Comparison of ENCODE assay signal across 1 cellular context in the genomic region with DNA sequence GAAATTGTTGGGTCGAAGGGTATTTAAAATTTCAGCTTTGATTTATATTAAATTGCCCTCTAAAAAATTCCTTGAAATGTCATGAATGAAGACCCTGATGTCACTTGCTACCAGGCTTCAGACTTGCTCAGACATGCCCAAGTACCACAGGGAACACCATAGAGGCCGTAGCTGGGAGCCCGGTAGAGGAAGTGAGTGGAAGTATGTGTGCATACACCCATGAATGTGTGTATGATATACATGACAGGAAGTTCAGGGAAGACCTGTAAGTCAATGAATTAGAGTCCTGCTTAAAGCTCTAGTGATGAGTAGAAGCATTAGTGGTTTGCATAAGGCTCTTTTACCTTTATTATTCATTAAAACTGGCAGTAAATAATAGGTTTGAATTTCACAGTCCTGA.
TF ChIP-seq lines count a peak whose summit lies in the region.

No MANE protein-coding gene starts in this region.

TF ChIP-seq in GM23338, 12 proteins besides CTCF, POLR2A, EP300 and RAD21:
- no peak for TF ChIP-seq ZNF331 (CRISPR knock-in tag; IDR thresholded peaks at IDR 0.05; ENCODE audit: low read depth)
- no peak for TF ChIP-seq POLR2AphosphoS5 (IDR thresholded peaks at IDR 0.05; ENCODE audit: low read depth)
- TF ChIP-seq CREB1 (CRISPR knock-in tag; IDR thresholded peaks at IDR 0.05; ENCODE audit: low read depth): no peak
- TF ChIP-seq STAT1 (IDR thresholded peaks at IDR 0.05; ENCODE audit: unreplicated experiment): no peak
- TF ChIP-seq EZH2 (IDR thresholded peaks at IDR 0.05; ENCODE audit: low read depth, unreplicated experiment): no peak
- no peak for TF ChIP-seq JUNB (IDR thresholded peaks at IDR 0.05; ENCODE audit: unreplicated experiment)
- TF ChIP-seq, protein P1, sequence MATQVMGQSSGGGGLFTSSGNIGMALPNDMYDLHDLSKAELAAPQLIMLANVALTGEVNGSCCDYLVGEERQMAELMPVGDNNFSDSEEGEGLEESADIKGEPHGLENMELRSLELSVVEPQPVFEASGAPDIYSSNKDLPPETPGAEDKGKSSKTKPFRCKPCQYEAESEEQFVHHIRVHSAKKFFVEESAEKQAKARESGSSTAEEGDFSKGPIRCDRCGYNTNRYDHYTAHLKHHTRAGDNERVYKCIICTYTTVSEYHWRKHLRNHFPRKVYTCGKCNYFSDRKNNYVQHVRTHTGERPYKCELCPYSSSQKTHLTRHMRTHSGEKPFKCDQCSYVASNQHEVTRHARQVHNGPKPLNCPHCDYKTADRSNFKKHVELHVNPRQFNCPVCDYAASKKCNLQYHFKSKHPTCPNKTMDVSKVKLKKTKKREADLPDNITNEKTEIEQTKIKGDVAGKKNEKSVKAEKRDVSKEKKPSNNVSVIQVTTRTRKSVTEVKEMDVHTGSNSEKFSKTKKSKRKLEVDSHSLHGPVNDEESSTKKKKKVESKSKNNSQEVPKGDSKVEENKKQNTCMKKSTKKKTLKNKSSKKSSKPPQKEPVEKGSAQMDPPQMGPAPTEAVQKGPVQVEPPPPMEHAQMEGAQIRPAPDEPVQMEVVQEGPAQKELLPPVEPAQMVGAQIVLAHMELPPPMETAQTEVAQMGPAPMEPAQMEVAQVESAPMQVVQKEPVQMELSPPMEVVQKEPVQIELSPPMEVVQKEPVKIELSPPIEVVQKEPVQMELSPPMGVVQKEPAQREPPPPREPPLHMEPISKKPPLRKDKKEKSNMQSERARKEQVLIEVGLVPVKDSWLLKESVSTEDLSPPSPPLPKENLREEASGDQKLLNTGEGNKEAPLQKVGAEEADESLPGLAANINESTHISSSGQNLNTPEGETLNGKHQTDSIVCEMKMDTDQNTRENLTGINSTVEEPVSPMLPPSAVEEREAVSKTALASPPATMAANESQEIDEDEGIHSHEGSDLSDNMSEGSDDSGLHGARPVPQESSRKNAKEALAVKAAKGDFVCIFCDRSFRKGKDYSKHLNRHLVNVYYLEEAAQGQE (IDR thresholded peaks at IDR 0.05; ENCODE audit: unreplicated experiment): no peak
- TF ChIP-seq, protein P2, sequence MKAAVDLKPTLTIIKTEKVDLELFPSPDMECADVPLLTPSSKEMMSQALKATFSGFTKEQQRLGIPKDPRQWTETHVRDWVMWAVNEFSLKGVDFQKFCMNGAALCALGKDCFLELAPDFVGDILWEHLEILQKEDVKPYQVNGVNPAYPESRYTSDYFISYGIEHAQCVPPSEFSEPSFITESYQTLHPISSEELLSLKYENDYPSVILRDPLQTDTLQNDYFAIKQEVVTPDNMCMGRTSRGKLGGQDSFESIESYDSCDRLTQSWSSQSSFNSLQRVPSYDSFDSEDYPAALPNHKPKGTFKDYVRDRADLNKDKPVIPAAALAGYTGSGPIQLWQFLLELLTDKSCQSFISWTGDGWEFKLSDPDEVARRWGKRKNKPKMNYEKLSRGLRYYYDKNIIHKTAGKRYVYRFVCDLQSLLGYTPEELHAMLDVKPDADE (IDR thresholded peaks at IDR 0.05): no peak
- no peak for TF ChIP-seq EZH2phosphoT487 (IDR thresholded peaks at IDR 0.05; ENCODE audit: unreplicated experiment)
